In the genomic region with DNA sequence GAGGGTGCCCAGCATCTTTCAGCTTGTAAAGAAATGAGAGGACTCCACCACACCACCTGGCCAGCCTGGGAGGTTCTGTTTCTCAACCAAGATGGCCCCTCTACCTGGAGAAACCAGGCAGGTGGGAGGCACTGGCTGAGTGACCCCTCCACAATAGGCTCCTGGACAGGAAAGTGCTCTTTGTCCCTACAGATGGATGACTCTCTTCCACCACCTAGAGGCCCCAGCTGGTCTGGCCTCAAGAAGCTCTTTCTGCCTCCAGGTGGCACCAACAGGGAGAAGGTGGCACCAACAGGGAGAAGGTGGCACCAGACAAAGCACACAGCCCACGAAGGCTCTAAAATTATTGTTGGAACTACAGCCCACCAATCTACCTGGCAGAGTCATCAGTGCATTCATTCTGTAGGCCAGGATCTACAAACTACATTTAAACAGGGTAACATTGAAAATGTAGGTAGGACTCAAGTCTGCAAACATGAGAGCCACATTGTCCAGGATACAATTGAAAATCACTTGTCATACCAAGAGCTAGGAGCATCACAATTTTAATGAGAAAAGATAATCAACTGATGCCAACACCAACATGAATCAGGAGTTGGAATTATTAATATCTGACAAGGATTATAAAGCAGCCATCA, we compare ENCODE assay signal across 8 cellular contexts. TPM values are rescaled to one million over a fixed set of nuclear protein-coding genes. Genes with fewer than 3 reads are reported as not detected.
A peak's percentile ranks its signal among the peaks of the same experiment; 100 is the strongest.
DNase-seq lines count a peak whose midpoint lies in the region; ATAC-seq and TF ChIP-seq lines count a peak whose summit lies in the region.

No MANE protein-coding gene starts in this region.

- TF ChIP-seq POLR2A in gastroesophageal sphincter (IDR thresholded peaks at IDR 0.05) = no peak
- no peak for TF ChIP-seq POLR2A in stomach (IDR thresholded peaks at IDR 0.05)

- H3K36me3 ChIP-seq in gastroesophageal sphincter = no peaks in the 10 kb centered on the region
- H3K36me3 ChIP-seq in stomach = no peaks in the 10 kb centered on the region

- TF ChIP-seq EP300 in gastroesophageal sphincter (IDR thresholded peaks at IDR 0.05) (no peak), stomach (IDR thresholded peaks at IDR 0.05) (no peak)

- TF ChIP-seq CTCF in gastroesophageal sphincter (IDR thresholded peaks at IDR 0.05) = peak in 3 of 4 experiments; percentile 13 to 30 (median 27)
- TF ChIP-seq CTCF in stomach (IDR thresholded peaks at IDR 0.05) = peak in 5 of 7 experiments; percentile 46 to 96 (median 78)

- H3K27me3 ChIP-seq in gastroesophageal sphincter = peaks cover 43% of the 10 kb centered on the region
- peaks cover 0 to 21% (median 0%) of the 10 kb centered on the region in 3 donors for H3K27me3 ChIP-seq in stomach

- peak; percentile 35 for DNase-seq in activated naive CD4-positive, alpha-beta T cell treated with Interleukin-2 at 50 U/mL for 16 hours
- no peak for DNase-seq in activated naive CD4-positive, alpha-beta T cell treated with anti-CD3 and anti-CD28 coated beads, Interleukin-2, amount 50 U/mL, for 16 hours
- DNase-seq in NCI-H2029 (lab: John Stamatoyannopoulos, UW) (peak; percentile 67), stomach (peak; percentile 65)
- peak; percentile 37 to 53 for DNase-seq in activated CD4-positive, alpha-beta T cell treated with anti-CD3 and anti-CD28 coated beads, Interleukin-2, amount 50 U/mL, for 48 hours

- no CpG with 5 or more reads among the region's 1 CpG for WGBS in gastroesophageal sphincter (ENCODE audit: low coverage in 1 of 2), 2 donors
- 24 to 67% (median 35%) methylated on average over 1 of the region's 1 CpG for WGBS in stomach, 5 donors

- intact Hi-C loops in stomach (cut with DNase I; ENCODE audit: low total_unique reads) = no loop called here

- no peak overlapping the region for H3K4me3 ChIP-seq in gastroesophageal sphincter
- H3K4me3 ChIP-seq in stomach = no peak overlapping the region

- ATAC-seq in gastroesophageal sphincter (no peak), HG03342 (IDR thresholded peaks at IDR 0.05; ENCODE audit: unreplicated experiment) (no peak), GM19397 (IDR thresholded peaks at IDR 0.05; ENCODE audit: unreplicated experiment) (no peak)

- peaks cover 0 to 21% (median 0%) of the 10 kb centered on the region in 3 donors for H3K9me3 ChIP-seq in gastroesophageal sphincter
- H3K9me3 ChIP-seq in stomach = peaks cover 0 to 12% (median 5%) of the 10 kb centered on the region in 4 donors

- H3K27ac ChIP-seq in gastroesophageal sphincter (no peak overlapping the region), stomach (peak overlapping the region in 3 of 5 donors; percentile 7 to 47 (median 27))

- no peaks in the 10 kb centered on the region for H3K4me1 ChIP-seq in gastroesophageal sphincter
- H3K4me1 ChIP-seq in stomach = peaks cover 4 to 38% (median 21%) of the 10 kb centered on the region in 4 donors

RNA-seq across cellular contexts. Expression of gene TMPRSS3, which starts 14.4 kb away (rescaled TPM):
- total RNA-seq in gastroesophageal sphincter = under 1 TPM in 1 of 4 donors, not detected in 3; 0.52 TPM
- 10 to 100 TPM in 2 of 5 donors, 1 to 10 TPM in 1, under 1 TPM in 1, not detected in 1; 0.45 to 37.9 (median 9.7) TPM for total RNA-seq in stomach
- polyA plus RNA-seq in stomach = 1 to 10 TPM; 1.8 to 3.9 (median 3.7) TPM

RNA-seq across cellular contexts. Expression of gene TFF1, which starts 15.1 kb away (rescaled TPM):
- total RNA-seq in gastroesophageal sphincter = not detected
- 1,000 to 10,000 TPM in 1 of 5 donors, 100 to 1,000 TPM in 1, 10 to 100 TPM in 2, not detected in 1; 62.4 to 1,697 (median 407) TPM for total RNA-seq in stomach
- over 10,000 TPM in 1 of 3 donors, 1,000 to 10,000 TPM in 1, 100 to 1,000 TPM in 1; 385 to 10,944 (median 1,930) TPM for polyA plus RNA-seq in stomach

RNA-seq across cellular contexts. Expression of gene UBASH3A, which starts 22.2 kb away (rescaled TPM):
- total RNA-seq in gastroesophageal sphincter (under 1 TPM in 1 of 4 donors, not detected in 3; 0.40 TPM), stomach (1 to 10 TPM in 2 of 5 donors, under 1 TPM in 2, not detected in 1; 0.29 to 4.6 (median 1.2) TPM)
- polyA plus RNA-seq in stomach = under 1 TPM; 0.18 to 0.31 (median 0.25) TPM

RNA-seq across cellular contexts. Expression of gene TFF2, which starts 30.7 kb away (rescaled TPM):
- total RNA-seq in gastroesophageal sphincter (not detected), stomach (1,000 to 10,000 TPM in 3 of 5 donors, 100 to 1,000 TPM in 1, 1 to 10 TPM in 1; 2.3 to 2,979 (median 1,039) TPM)
- 1,000 to 10,000 TPM in 2 of 3 donors, 100 to 1,000 TPM in 1; 154 to 2,390 (median 1,084) TPM for polyA plus RNA-seq in stomach

Comparison
In these comparisons a context has a peak if more than half of its experiments do, and no peak if none do; other contexts are left out.
1. H3K27ac ChIP-seq: peak in stomach (3 of 5); none in gastroesophageal sphincter (0 of 4).